ENCODE assay signal across 1 cellular context in the genomic region with DNA sequence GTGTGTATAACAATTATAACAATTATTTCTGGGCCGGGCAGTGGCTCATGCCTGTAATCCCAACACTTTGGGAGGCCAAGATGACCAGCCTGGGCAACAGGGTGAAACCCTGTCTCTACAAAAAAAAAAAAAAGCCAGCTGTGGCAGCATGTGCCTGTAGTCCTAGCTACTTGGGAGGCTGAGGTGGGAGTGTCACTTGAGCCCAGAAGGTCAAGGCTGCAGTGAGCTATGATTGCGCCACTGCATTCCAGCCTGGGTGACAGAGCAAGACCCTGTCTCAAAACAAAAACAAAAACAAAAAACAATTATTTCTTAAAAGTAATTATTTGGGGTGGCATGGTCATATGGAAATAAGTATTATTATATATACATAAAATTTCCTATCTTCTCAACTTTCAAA. TPM values are rescaled to one million over a fixed set of nuclear protein-coding genes. Genes with fewer than 3 reads are reported as not detected.
"Had no signal": no experiment of that assay in that cellular context is flagged by ENCODE, and none has a peak within 500 bp of the region (broad histone marks: within the 10 kb centered on the region; RNA-seq: fewer than 3 reads in every experiment).

No MANE protein-coding gene starts in this region.

RNA-seq across cellular contexts. Expression of gene RASAL3, which starts 53.0 kb away (rescaled TPM):
- total RNA-seq: fibroblast of villous mesenchyme had no signal
